1 cellular context compared by ENCODE assay signal in genomic region chr9:35603506-35603985, GRCh38.
TF ChIP-seq lines count a peak whose summit lies in the region.

No MANE protein-coding gene starts in this region.

TF ChIP-seq in K562, 482 proteins besides CTCF, POLR2A, EP300 and RAD21 (continued from another document):
- TF ChIP-seq CHD7 (IDR thresholded peaks at IDR 0.05; ENCODE audit: low read depth, low read length): no peak
- no peak for TF ChIP-seq MCM7 (IDR thresholded peaks at IDR 0.05)
- TF ChIP-seq, protein P1, sequence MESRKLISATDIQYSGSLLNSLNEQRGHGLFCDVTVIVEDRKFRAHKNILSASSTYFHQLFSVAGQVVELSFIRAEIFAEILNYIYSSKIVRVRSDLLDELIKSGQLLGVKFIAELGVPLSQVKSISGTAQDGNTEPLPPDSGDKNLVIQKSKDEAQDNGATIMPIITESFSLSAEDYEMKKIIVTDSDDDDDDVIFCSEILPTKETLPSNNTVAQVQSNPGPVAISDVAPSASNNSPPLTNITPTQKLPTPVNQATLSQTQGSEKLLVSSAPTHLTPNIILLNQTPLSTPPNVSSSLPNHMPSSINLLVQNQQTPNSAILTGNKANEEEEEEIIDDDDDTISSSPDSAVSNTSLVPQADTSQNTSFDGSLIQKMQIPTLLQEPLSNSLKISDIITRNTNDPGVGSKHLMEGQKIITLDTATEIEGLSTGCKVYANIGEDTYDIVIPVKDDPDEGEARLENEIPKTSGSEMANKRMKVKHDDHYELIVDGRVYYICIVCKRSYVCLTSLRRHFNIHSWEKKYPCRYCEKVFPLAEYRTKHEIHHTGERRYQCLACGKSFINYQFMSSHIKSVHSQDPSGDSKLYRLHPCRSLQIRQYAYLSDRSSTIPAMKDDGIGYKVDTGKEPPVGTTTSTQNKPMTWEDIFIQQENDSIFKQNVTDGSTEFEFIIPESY (CRISPR knock-in tag; IDR thresholded peaks at IDR 0.05): 0 out of 2 replicates have a peak, but pooled peaks have one; percentile 38
- TF ChIP-seq, protein P2, sequence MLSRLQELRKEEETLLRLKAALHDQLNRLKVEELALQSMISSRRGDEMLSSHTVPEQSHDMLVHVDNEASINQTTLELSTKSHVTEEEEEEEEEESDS (CRISPR knock-in tag; IDR thresholded peaks at IDR 0.05): no peak
- no peak for TF ChIP-seq ZBTB7A (IDR thresholded peaks at IDR 0.05; ENCODE audit: borderline replicate concordance, control insufficient read depth, low read depth, low read length)
- TF ChIP-seq PHF8 (IDR thresholded peaks at IDR 0.05; ENCODE audit: borderline replicate concordance, low read length): peak; percentile 36; the same call in 1 of the 2 replicates
- TF ChIP-seq ZBTB43 (CRISPR knock-in tag; IDR thresholded peaks at IDR 0.05): no peak
- TF ChIP-seq CBFA2T2 (conservative IDR thresholded peaks at IDR 0.05): no peak
